1 cellular context compared by ENCODE assay signal in genomic region chr6:112018619-112019416, GRCh38.
TF ChIP-seq lines count a peak whose summit lies in the region.

No MANE protein-coding gene starts in this region.

TF ChIP-seq in HepG2, 621 proteins besides CTCF, POLR2A, EP300 and RAD21 (continued from another document and continues in another):
- TF ChIP-seq HMGXB3 (CRISPR knock-in tag; IDR thresholded peaks at IDR 0.05; ENCODE audit: borderline replicate concordance) (0 out of 2 replicates have a peak, but pooled peaks have one; percentile 10), KAT7 (CRISPR knock-in tag; IDR thresholded peaks at IDR 0.05; ENCODE audit: borderline replicate concordance) (no peak), EED (CRISPR knock-in tag; IDR thresholded peaks at IDR 0.05) (no peak), SAFB2 (CRISPR knock-in tag; IDR thresholded peaks at IDR 0.05; ENCODE audit: borderline replicate concordance, low read depth) (no peak), NFAT5 (CRISPR knock-in tag; IDR thresholded peaks at IDR 0.05) (no peak), SOX5 (CRISPR knock-in tag; IDR thresholded peaks at IDR 0.05; ENCODE audit: borderline replicate concordance) (peak; percentile 55; the same call in 1 of the 2 replicates), SUZ12 (IDR thresholded peaks at IDR 0.05; ENCODE audit: low read depth, low read length) (no peak), FOXK1 (CRISPR knock-in tag; IDR thresholded peaks at IDR 0.05; ENCODE audit: borderline replicate concordance, low read depth) (peak; percentile 60; the same call in 1 of the 2 replicates), ETV6 (CRISPR knock-in tag; conservative IDR thresholded peaks at IDR 0.05) (no peak), ZNF282 (IDR thresholded peaks at IDR 0.05; ENCODE audit: partially characterized antibody) (no peak), RFX1 (IDR thresholded peaks at IDR 0.05) (peak; percentile 90), ELF3 (CRISPR knock-in tag; IDR thresholded peaks at IDR 0.05) (peak; percentile 85), KDM6A (CRISPR knock-in tag; IDR thresholded peaks at IDR 0.05; ENCODE audit: low read depth) (peak; percentile 81), ETV5 (CRISPR knock-in tag; IDR thresholded peaks at IDR 0.05; ENCODE audit: borderline replicate concordance) (peak; percentile 67; the same call in 1 of the 2 replicates), ATF3 (CRISPR knock-in tag; IDR thresholded peaks at IDR 0.05) (no peak), ZNF33A (CRISPR knock-in tag; IDR thresholded peaks at IDR 0.05; ENCODE audit: borderline replicate concordance) (no peak), THYN1 (CRISPR knock-in tag; IDR thresholded peaks at IDR 0.05; ENCODE audit: borderline replicate concordance, low read depth) (no peak), ZMAT3 (CRISPR knock-in tag; conservative IDR thresholded peaks at IDR 0.05) (no peak), DRAP1 (CRISPR knock-in tag; IDR thresholded peaks at IDR 0.05) (0 out of 2 replicates have a peak, but pooled peaks have one; percentile 36), KDM4B (CRISPR knock-in tag; IDR thresholded peaks at IDR 0.05) (no peak), RFXANK (CRISPR knock-in tag; IDR thresholded peaks at IDR 0.05) (no peak), SNAPC5 (CRISPR knock-in tag; IDR thresholded peaks at IDR 0.05; ENCODE audit: borderline replicate concordance) (peak; percentile 78; the same call in 1 of the 2 replicates), SNAI1 (CRISPR knock-in tag; IDR thresholded peaks at IDR 0.05; ENCODE audit: borderline replicate concordance) (no peak), KDM5A (IDR thresholded peaks at IDR 0.05; ENCODE audit: borderline replicate concordance, low read length) (no peak), CBX2 (IDR thresholded peaks at IDR 0.05; ENCODE audit: low read depth, low read length) (no peak), CBX2 (CRISPR knock-in tag; IDR thresholded peaks at IDR 0.05; ENCODE audit: low read depth) (no peak), ZSCAN22 (CRISPR knock-in tag; IDR thresholded peaks at IDR 0.05) (no peak), AGO1 (IDR thresholded peaks at IDR 0.05; ENCODE audit: low read depth, low read length, poor library complexity, severe bottlenecking) (no peak), ZBTB7A (CRISPR knock-in tag; IDR thresholded peaks at IDR 0.05) (no peak), ARNT (IDR thresholded peaks at IDR 0.05) (no peak), HNF4G (IDR thresholded peaks at IDR 0.05; ENCODE audit: borderline replicate concordance, low read depth, low read length) (peak; percentile 95), HNF4G (CRISPR knock-in tag; IDR thresholded peaks at IDR 0.05; ENCODE audit: borderline replicate concordance, low read depth) (peak; percentile 85; the same call in 1 of the 2 replicates), ZNF678 (CRISPR knock-in tag; IDR thresholded peaks at IDR 0.05) (0 out of 2 replicates have a peak, but pooled peaks have one; percentile 35), ZNF7 (CRISPR knock-in tag; IDR thresholded peaks at IDR 0.05) (no peak), ZBTB25 (CRISPR knock-in tag; IDR thresholded peaks at IDR 0.05) (no peak), FOXO4 (CRISPR knock-in tag; conservative IDR thresholded peaks at IDR 0.05) (no peak), DR1 (CRISPR knock-in tag; IDR thresholded peaks at IDR 0.05) (no peak), ZNF33B (CRISPR knock-in tag; IDR thresholded peaks at IDR 0.05) (no peak), BRD4 (CRISPR knock-in tag; IDR thresholded peaks at IDR 0.05) (no peak), NFE2L2 (IDR thresholded peaks at IDR 0.05; ENCODE audit: low read length) (no peak), NCOR1 (IDR thresholded peaks at IDR 0.05; ENCODE audit: borderline replicate concordance, low read length) (peak; percentile 71), PCBP1 (IDR thresholded peaks at IDR 0.05; ENCODE audit: borderline replicate concordance, low read depth, low read length) (no peak), ZHX1 (CRISPR knock-in tag; IDR thresholded peaks at IDR 0.05; ENCODE audit: low read depth) (no peak), SIX4 (CRISPR knock-in tag; IDR thresholded peaks at IDR 0.05) (no peak), SETDB1 (CRISPR knock-in tag; IDR thresholded peaks at IDR 0.05; ENCODE audit: borderline replicate concordance) (no peak), SALL2 (CRISPR knock-in tag; IDR thresholded peaks at IDR 0.05) (no peak), IRX3 (CRISPR knock-in tag; IDR thresholded peaks at IDR 0.05; ENCODE audit: borderline replicate concordance, low read depth) (peak; percentile 75; the same call in 1 of the 2 replicates), ZNF550 (CRISPR knock-in tag; IDR thresholded peaks at IDR 0.05; ENCODE audit: borderline replicate concordance) (no peak), ZNF761 (CRISPR knock-in tag; conservative IDR thresholded peaks at IDR 0.05) (0 out of 2 replicates have a peak, but pooled peaks have one; percentile 44), LRRFIP1 (CRISPR knock-in tag; conservative IDR thresholded peaks at IDR 0.05) (no peak)
